9 cellular contexts compared by ENCODE assay signal in the genomic region with DNA sequence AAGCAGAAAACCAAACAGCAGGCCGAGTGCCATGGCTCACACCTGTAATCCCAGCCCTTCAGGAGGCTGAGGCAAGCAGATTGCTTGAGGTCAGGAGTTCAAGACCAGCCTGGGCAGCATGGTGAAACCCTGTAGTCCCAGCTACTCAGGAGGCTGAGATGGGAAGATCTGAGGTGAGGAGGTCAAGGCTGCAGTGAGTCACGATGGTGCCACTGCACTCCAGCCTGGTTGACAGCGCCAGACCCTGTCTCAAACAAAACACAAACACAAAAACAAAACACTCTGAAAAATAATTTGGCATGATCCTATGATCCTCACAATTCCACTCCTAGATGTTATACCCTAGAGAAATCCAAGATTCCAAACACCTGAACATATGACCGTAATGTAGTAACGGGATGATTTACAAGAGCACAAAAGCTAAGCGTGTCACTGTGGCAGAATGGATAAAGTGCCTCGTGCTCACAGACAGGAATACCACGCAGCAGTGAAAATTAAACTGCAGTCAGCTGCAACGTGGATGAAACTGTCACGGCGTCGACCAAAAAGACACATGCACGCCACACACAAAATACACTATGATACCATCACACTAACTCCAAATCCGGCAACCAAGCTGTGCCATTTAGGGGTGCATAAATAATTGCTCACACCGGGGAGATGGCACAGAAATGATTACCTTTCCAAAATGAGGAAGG. TPM values are rescaled to one million over a fixed set of nuclear protein-coding genes. Genes with fewer than 3 reads are reported as not detected.
DNase-seq lines count a peak whose midpoint lies in the region; ATAC-seq and TF ChIP-seq lines count a peak whose summit lies in the region.
"Had no signal": no experiment of that assay in that cellular context is flagged by ENCODE, and none has a peak within 500 bp of the region (broad histone marks: within the 10 kb centered on the region; RNA-seq: fewer than 3 reads in every experiment).

No MANE protein-coding gene starts in this region.

- H3K27ac Mint-ChIP-seq in activated naive CD4-positive, alpha-beta T cell treated with anti-CD3 and anti-CD28 coated beads for 36 hours, result no peak overlapping the region
- no peak overlapping the region for H3K27ac Mint-ChIP-seq in activated naive CD8-positive, alpha-beta T cell treated with anti-CD3 and anti-CD28 coated beads, Interleukin-2, amount 10 ng/mL, durations not matched to agents 7 days and 5 days
- H3K27ac Mint-ChIP-seq in type B pancreatic cell, result peak overlapping the region; percentile 89

- peaks cover 18% of the 10 kb centered on the region for H3K36me3 Mint-ChIP-seq in activated naive CD4-positive, alpha-beta T cell treated with anti-CD3 and anti-CD28 coated beads for 36 hours (ENCODE audit: low read depth)
- peaks cover 24% of the 10 kb centered on the region for H3K36me3 Mint-ChIP-seq in activated naive CD8-positive, alpha-beta T cell treated with anti-CD3 and anti-CD28 coated beads, Interleukin-2, amount 10 ng/mL, durations not matched to agents 7 days and 5 days
- peaks cover 22% of the 10 kb centered on the region for H3K36me3 Mint-ChIP-seq in type B pancreatic cell

- CTCF ChIA-PET in activated naive CD4-positive, alpha-beta T cell treated with anti-CD3 and anti-CD28 coated beads for 36 hours (lab: Charles Lee), result interaction anchor here (1.4 kb wide), 1 partner anchor 12 kb away, joined by 5 read pairs; no protein-coding TSS in a partner anchor

- H3K27me3 Mint-ChIP-seq in activated naive CD4-positive, alpha-beta T cell treated with anti-CD3 and anti-CD28 coated beads for 36 hours (ENCODE audit: low read depth), result no peaks in the 10 kb centered on the region
- H3K27me3 Mint-ChIP-seq in activated naive CD8-positive, alpha-beta T cell treated with anti-CD3 and anti-CD28 coated beads, Interleukin-2, amount 10 ng/mL, durations not matched to agents 7 days and 5 days, result peaks cover 8% of the 10 kb centered on the region
- H3K27me3 Mint-ChIP-seq in type B pancreatic cell, result peaks cover 3% of the 10 kb centered on the region

- TF ChIP-seq CTCF in type B pancreatic cell (conservative IDR thresholded peaks at IDR 0.05), result no peak

- ATAC-seq in activated naive CD8-positive, alpha-beta T cell treated with anti-CD3 and anti-CD28 coated beads, Interleukin-2, amount 10 ng/mL, durations not matched to agents 7 days and 5 days (ENCODE audit: low read depth), result no peak
- ATAC-seq in GM19467 (IDR thresholded peaks at IDR 0.05; ENCODE audit: unreplicated experiment), result no peak

- POLR2A ChIA-PET in activated naive CD8-positive, alpha-beta T cell treated with anti-CD3 and anti-CD28 coated beads, Interleukin-2, amount 10 ng/mL, durations not matched to agents 7 days and 5 days (lab: Charles Lee), result interaction anchor here (1.0 kb wide), 1 partner anchor 286 kb away, joined by 3 read pairs; the partner anchor contains the start of genes TACC3 and TMEM129

- intact Hi-C loops in activated naive CD4-positive, alpha-beta T cell treated with anti-CD3 and anti-CD28 coated beads for 36 hours (cut with micrococcal nuclease), result no loop called here

- no peak for DNase-seq in activated naive CD4-positive, alpha-beta T cell treated with anti-CD3 and anti-CD28 coated beads for 36 hours
- DNase-seq in activated naive CD4-positive, alpha-beta T cell treated with Interleukin-2 at 50 U/mL for 16 hours, result no peak
- no peak for DNase-seq in activated naive CD8-positive, alpha-beta T cell treated with anti-CD3 and anti-CD28 coated beads, Interleukin-2, amount 10 ng/mL, durations not matched to agents 7 days and 5 days
- peak; percentile 30 for DNase-seq in kidney tubule cell (ENCODE audit: low spot score)
- no peak for DNase-seq in type B pancreatic cell (ENCODE audit: extremely low spot score, unreplicated experiment)
- DNase-seq in epidermal melanocyte (ENCODE audit: insufficient read length, low spot score), result no peak
- DNase-seq in HPDE6-E6E7 (ENCODE audit: extremely low spot score), result no peak
- DNase-seq: effector CD4-positive, alpha-beta T cell had no signal

- peak overlapping the region; percentile 85 for H3K4me3 Mint-ChIP-seq in activated naive CD4-positive, alpha-beta T cell treated with anti-CD3 and anti-CD28 coated beads for 36 hours
- H3K4me3 Mint-ChIP-seq in activated naive CD8-positive, alpha-beta T cell treated with anti-CD3 and anti-CD28 coated beads, Interleukin-2, amount 10 ng/mL, durations not matched to agents 7 days and 5 days, result peak overlapping the region; percentile 92
- H3K4me3 Mint-ChIP-seq in type B pancreatic cell, result peak overlapping the region; percentile 96

- no peaks in the 10 kb centered on the region for H3K9me3 Mint-ChIP-seq in activated naive CD4-positive, alpha-beta T cell treated with anti-CD3 and anti-CD28 coated beads for 36 hours
- H3K9me3 Mint-ChIP-seq in activated naive CD8-positive, alpha-beta T cell treated with anti-CD3 and anti-CD28 coated beads, Interleukin-2, amount 10 ng/mL, durations not matched to agents 7 days and 5 days, result peaks cover 1% of the 10 kb centered on the region
- H3K9me3 Mint-ChIP-seq in type B pancreatic cell, result no peaks in the 10 kb centered on the region

- peaks cover 43% of the 10 kb centered on the region for H3K4me1 Mint-ChIP-seq in activated naive CD4-positive, alpha-beta T cell treated with anti-CD3 and anti-CD28 coated beads for 36 hours (ENCODE audit: low read depth)
- peaks cover 31% of the 10 kb centered on the region for H3K4me1 Mint-ChIP-seq in activated naive CD8-positive, alpha-beta T cell treated with anti-CD3 and anti-CD28 coated beads, Interleukin-2, amount 10 ng/mL, durations not matched to agents 7 days and 5 days
- peaks cover 17% of the 10 kb centered on the region for H3K4me1 Mint-ChIP-seq in type B pancreatic cell (ENCODE audit: unreplicated experiment)

RNA-seq across cellular contexts. Expression of gene NELFA, which starts 1.7 kb away (rescaled TPM):
- total RNA-seq in activated naive CD4-positive, alpha-beta T cell treated with anti-CD3 and anti-CD28 coated beads for 36 hours, result 10 to 100 TPM; 44.1 to 45.3 TPM
- total RNA-seq in activated naive CD8-positive, alpha-beta T cell treated with anti-CD3 and anti-CD28 coated beads, Interleukin-2, amount 10 ng/mL, durations not matched to agents 7 days and 5 days, result 10 to 100 TPM; 41.9 to 43.9 TPM
- 42.2 and 44.8 TPM in 2 replicates for total RNA-seq in type B pancreatic cell (ENCODE audit: low replicate concordance)

RNA-seq across cellular contexts. Expression of gene NAT8L, which starts 52.0 kb away (rescaled TPM):
- under 1 TPM; 0.21 to 0.32 TPM for total RNA-seq in activated naive CD4-positive, alpha-beta T cell treated with anti-CD3 and anti-CD28 coated beads for 36 hours
- under 1 TPM in 1 of 2 experiments, not detected in 1; 0.14 TPM for total RNA-seq in activated naive CD8-positive, alpha-beta T cell treated with anti-CD3 and anti-CD28 coated beads, Interleukin-2, amount 10 ng/mL, durations not matched to agents 7 days and 5 days
- 9.6 and 14.9 TPM in 2 replicates for total RNA-seq in type B pancreatic cell (ENCODE audit: low replicate concordance)
